In genomic region chr17:35889818-35890773, GRCh38 we compare ENCODE assay signal across 9 cellular contexts. TPM values are rescaled to one million over a fixed set of nuclear protein-coding genes. Genes with fewer than 3 reads are reported as not detected.
DNase-seq lines count a peak whose midpoint lies in the region; ATAC-seq, FAIRE-seq and TF ChIP-seq lines count a peak whose summit lies in the region.
"Had no signal": no experiment of that assay in that cellular context is flagged by ENCODE, and none has a peak within 500 bp of the region (broad histone marks: within the 10 kb centered on the region; RNA-seq: fewer than 3 reads in every experiment).

No MANE protein-coding gene starts in this region.

- TF ChIP-seq RAD21 in A549 (conservative IDR thresholded peaks at IDR 0.05 in 1 of 2, IDR thresholded peaks at IDR 0.05 in 1 of 2) = no peak

- peaks cover 15% of the 10 kb centered on the region for H3K4me1 ChIP-seq in A549

- no peak for TF ChIP-seq CTCF in A549 (IDR thresholded peaks at IDR 0.05)
- no peak for TF ChIP-seq CTCF in activated CD8-positive, alpha-beta T cell treated with anti-CD3 and anti-CD28 coated beads for 36 hours (IDR thresholded peaks at IDR 0.05)

- peak overlapping the region; percentile 50 for H3K4me2 ChIP-seq in A549

- no peak for TF ChIP-seq EP300 in A549 (IDR thresholded peaks at IDR 0.05)

- H3K4me3 Mint-ChIP-seq in activated CD8-positive, alpha-beta T cell treated with anti-CD3 and anti-CD28 coated beads for 36 hours = no peak overlapping the region

- H3K9me3 ChIP-seq in A549 = no peaks in the 10 kb centered on the region

- peak in 1 of 2 experiments; percentile 13 for DNase-seq in A549 (ENCODE audit: low read depth in 1 of 2, low spot score in 1 of 2)
- DNase-seq in H4 (ENCODE audit: low spot score) = peak; percentile 62
- no peak for DNase-seq in activated CD8-positive, alpha-beta T cell treated with anti-CD3 and anti-CD28 coated beads for 36 hours
- DNase-seq in inferior parietal cortex (ENCODE audit: extremely low spot score) = peak; percentile 20
- no peak for DNase-seq in sciatic nerve (ENCODE audit: low spot score)
- DNase-seq in GM19240 (ENCODE audit: insufficient read length, low spot score) = no peak
- DNase-seq in stimulated activated CD4-positive, alpha-beta T cell treated with anti-CD3 and anti-CD28 coated beads, Interleukin-2, amount 100 ng/mL, for 24 hours = no peak
- DNase-seq: stimulated activated CD4-positive, alpha-beta T cell treated with anti-CD3 and anti-CD28 coated beads, Interleukin-15, amount 100 ng/mL, for 24 hours had no signal

- WGBS in A549 (ENCODE audit: missing lambda C conversion rate) = 48% methylated on average over 2 of the region's 2 CpGs

- no peaks in the 10 kb centered on the region for H3K36me3 Mint-ChIP-seq in activated CD8-positive, alpha-beta T cell treated with anti-CD3 and anti-CD28 coated beads for 36 hours (ENCODE audit: low read depth)

- peaks cover 62% of the 10 kb centered on the region for H3K4me1 Mint-ChIP-seq in activated CD8-positive, alpha-beta T cell treated with anti-CD3 and anti-CD28 coated beads for 36 hours (ENCODE audit: low read depth)

- H3K27me3 Mint-ChIP-seq in activated CD8-positive, alpha-beta T cell treated with anti-CD3 and anti-CD28 coated beads for 36 hours = no peaks in the 10 kb centered on the region

- H3K9me3 Mint-ChIP-seq in activated CD8-positive, alpha-beta T cell treated with anti-CD3 and anti-CD28 coated beads for 36 hours = no peaks in the 10 kb centered on the region

- intact Hi-C loops in activated CD8-positive, alpha-beta T cell treated with anti-CD3 and anti-CD28 coated beads for 36 hours (cut with micrococcal nuclease) = loop anchor here (1.0 to 10.0 kb wide), 2 partner anchors 10 to 205 kb away; partner anchors contain the start of genes CCL3 and CCL5
- intact Hi-C loops in sciatic nerve (cut with DNase I) = no loop called here

- H3K4me3 ChIP-seq in A549 = no peak overlapping the region

- FAIRE-seq in A549 (lab: Jason Lieb, UNC) = no peak

- peak overlapping the region in 1 of 2 experiments; percentile 65; a peak in 4 of 6 replicates for H3K27ac ChIP-seq in A549

- TF ChIP-seq POLR2A in A549 (IDR thresholded peaks at IDR 0.05; ENCODE audit: low read length) = no peak

- peak in 1 of 2 experiments; percentile 41; a peak in 3 of 6 replicates for ATAC-seq in A549
- ATAC-seq in activated CD8-positive, alpha-beta T cell treated with anti-CD3 and anti-CD28 coated beads for 36 hours = no peak
- no peak for ATAC-seq in sciatic nerve
- ATAC-seq in GM19035 (IDR thresholded peaks at IDR 0.05; ENCODE audit: unreplicated experiment) = no peak

- POLR2A ChIA-PET in A549 (lab: Yijun Ruan, JAX) = no interaction called here
- POLR2A ChIA-PET in activated CD8-positive, alpha-beta T cell treated with anti-CD3 and anti-CD28 coated beads for 36 hours (lab: Charles Lee) = interaction anchor here (1.0 to 17.7 kb wide), 4 partner anchors 9 to 26 kb away, joined by 3 to 239 read pairs (median 7); partner anchors contain the start of gene CCL5

- H3K27ac Mint-ChIP-seq in activated CD8-positive, alpha-beta T cell treated with anti-CD3 and anti-CD28 coated beads for 36 hours = peak overlapping the region; percentile 77

- CTCF ChIA-PET in A549 (lab: Yijun Ruan, JAX) = interaction anchor here (1.1 kb wide), 1 partner anchor 126 kb away, joined by 4 read pairs; no protein-coding TSS in a partner anchor
- CTCF ChIA-PET in activated CD8-positive, alpha-beta T cell treated with anti-CD3 and anti-CD28 coated beads for 36 hours (lab: Charles Lee) = interaction anchor here (0.7 to 2.0 kb wide), 6 partner anchors 13 to 259 kb away, joined by 3 to 6 read pairs (median 4); no protein-coding TSS in a partner anchor

TF ChIP-seq in A549, 52 proteins besides CTCF, POLR2A, EP300 and RAD21:
- TF ChIP-seq HMGXB4 (CRISPR knock-in tag; IDR thresholded peaks at IDR 0.05; ENCODE audit: borderline replicate concordance) (no peak), ATOH8 (CRISPR knock-in tag; IDR thresholded peaks at IDR 0.05; ENCODE audit: low read depth) (no peak), FOSL2 (IDR thresholded peaks at IDR 0.05) (no peak), FOSL2 (CRISPR knock-in tag; IDR thresholded peaks at IDR 0.05) (no peak), ELK1 (IDR thresholded peaks at IDR 0.05; ENCODE audit: low read depth, low read length) (no peak), HES2 (IDR thresholded peaks at IDR 0.05) (no peak), HEYL (CRISPR knock-in tag; IDR thresholded peaks at IDR 0.05) (no peak), ZNF302 (CRISPR knock-in tag; IDR thresholded peaks at IDR 0.05) (no peak), HOXB5 (CRISPR knock-in tag; IDR thresholded peaks at IDR 0.05) (no peak), SMC3 (IDR thresholded peaks at IDR 0.05) (no peak), RCOR1 (IDR thresholded peaks at IDR 0.05; ENCODE audit: low read depth, low read length) (no peak)

RNA-seq across cellular contexts. Expression of gene CCL5, which starts 9.9 kb away (rescaled TPM):
- polyA plus RNA-seq in A549 (2011; rRNA removed) (0.31 and 1.0 TPM in 2 replicates), A549 (2017; fragmentation: RNase III; extraction: RNeasy Plus Mini Kit Qiagen cat#74134 plus additional on column Dnase treatment) (0.12 to 0.17 TPM in 2 of 3 replicates, not detected in the other)
- polyA plus RNA-seq in A549 (2012; cell fraction: cytosol; rRNA removed) = 0.13 and 0.22 TPM in 2 replicates
- 0.10 TPM in 1 of 2 replicates, not detected in the other for polyA plus RNA-seq in A549 (2012; cell fraction: nucleus; rRNA removed)
- polyA minus RNA-seq in A549 (2011; rRNA and poly(A)+ RNA removed) = not detected in 2 replicates
- total RNA-seq in H4 (2014; rRNA removed; shearing (Covaris generic)) = 0.31 TPM in 1 of 2 replicates, not detected in the other
- total RNA-seq in activated CD8-positive, alpha-beta T cell treated with anti-CD3 and anti-CD28 coated beads for 36 hours = 100 to 1,000 TPM; 156 to 158 TPM
- total RNA-seq in sciatic nerve = 5.3 TPM

RNA-seq across cellular contexts. Expression of gene HEATR9, which starts 21.4 kb away (rescaled TPM):
- not detected in 2 replicates for polyA plus RNA-seq in A549 (2011; rRNA removed)
- not detected in 2 replicates for polyA plus RNA-seq in A549 (2012; cell fraction: cytosol; rRNA removed)
- polyA plus RNA-seq in A549 (2012; cell fraction: nucleus; rRNA removed) = not detected in 2 replicates
- polyA plus RNA-seq in A549 (2017; fragmentation: RNase III; extraction: RNeasy Plus Mini Kit Qiagen cat#74134 plus additional on column Dnase treatment) = not detected in 3 replicates
- not detected in 2 replicates for polyA minus RNA-seq in A549 (2011; rRNA and poly(A)+ RNA removed)
- total RNA-seq in H4 (2014; rRNA removed; shearing (Covaris generic)) = not detected in 2 replicates
- total RNA-seq in activated CD8-positive, alpha-beta T cell treated with anti-CD3 and anti-CD28 coated beads for 36 hours = under 1 TPM; 0.38 to 0.70 TPM
- 0.27 TPM for total RNA-seq in sciatic nerve

RNA-seq across cellular contexts. Expression of gene RDM1, which starts 40.5 kb away (rescaled TPM):
- polyA plus RNA-seq in A549 (2011; rRNA removed) = 3.9 and 4.6 TPM in 2 replicates
- 2.6 and 3.0 TPM in 2 replicates for polyA plus RNA-seq in A549 (2012; cell fraction: cytosol; rRNA removed)
- 1.4 and 3.0 TPM in 2 replicates for polyA plus RNA-seq in A549 (2012; cell fraction: nucleus; rRNA removed)
- polyA plus RNA-seq in A549 (2017; fragmentation: RNase III; extraction: RNeasy Plus Mini Kit Qiagen cat#74134 plus additional on column Dnase treatment) = 3.3 to 4.3 TPM (median 3.6 TPM) in 3 replicates
- polyA minus RNA-seq in A549 (2011; rRNA and poly(A)+ RNA removed) = 2.9 and 3.0 TPM in 2 replicates
- total RNA-seq in H4 (2014; rRNA removed; shearing (Covaris generic)) = 0.66 and 1.1 TPM in 2 replicates
- 10 to 100 TPM; 12.6 to 16.0 TPM for total RNA-seq in activated CD8-positive, alpha-beta T cell treated with anti-CD3 and anti-CD28 coated beads for 36 hours
- not detected for total RNA-seq in sciatic nerve

RNA-seq across cellular contexts. Expression of gene LYZL6, which starts 53.4 kb away (rescaled TPM):
- polyA plus RNA-seq in A549 (2011; rRNA removed) (not detected in 2 replicates), A549 (2017; fragmentation: RNase III; extraction: RNeasy Plus Mini Kit Qiagen cat#74134 plus additional on column Dnase treatment) (not detected in 3 replicates)
- polyA plus RNA-seq in A549 (2012; cell fraction: cytosol; rRNA removed) = not detected in 2 replicates
- not detected in 2 replicates for polyA plus RNA-seq in A549 (2012; cell fraction: nucleus; rRNA removed)
- polyA minus RNA-seq in A549 (2011; rRNA and poly(A)+ RNA removed) = not detected in 2 replicates
- not detected in 2 replicates for total RNA-seq in H4 (2014; rRNA removed; shearing (Covaris generic))
- total RNA-seq in activated CD8-positive, alpha-beta T cell treated with anti-CD3 and anti-CD28 coated beads for 36 hours = not detected
- total RNA-seq in sciatic nerve = not detected

Comparison
In these comparisons a context has a peak if more than half of its experiments do, and no peak if none do; other contexts are left out.
1. DNase-seq: peak in H4 (single experiment) and inferior parietal cortex (single experiment); none in activated CD8-positive, alpha-beta T cell treated with anti-CD3 and anti-CD28 coated beads for 36 hours (single experiment), sciatic nerve (single experiment), GM19240 (single experiment) and stimulated activated CD4-positive, alpha-beta T cell treated with anti-CD3 and anti-CD28 coated beads, Interleukin-2, amount 100 ng/mL, for 24 hours (0 of 2).
2. RNA of gene CCL5, which starts 9.9 kb away (total RNA-seq): 156 to 158 TPM in activated CD8-positive, alpha-beta T cell treated with anti-CD3 and anti-CD28 coated beads for 36 hours; 5.3 TPM in sciatic nerve (single experiment) and 0.31 TPM in H4; every median in the first group is over 10 times any median in the second.